In the genomic region with DNA sequence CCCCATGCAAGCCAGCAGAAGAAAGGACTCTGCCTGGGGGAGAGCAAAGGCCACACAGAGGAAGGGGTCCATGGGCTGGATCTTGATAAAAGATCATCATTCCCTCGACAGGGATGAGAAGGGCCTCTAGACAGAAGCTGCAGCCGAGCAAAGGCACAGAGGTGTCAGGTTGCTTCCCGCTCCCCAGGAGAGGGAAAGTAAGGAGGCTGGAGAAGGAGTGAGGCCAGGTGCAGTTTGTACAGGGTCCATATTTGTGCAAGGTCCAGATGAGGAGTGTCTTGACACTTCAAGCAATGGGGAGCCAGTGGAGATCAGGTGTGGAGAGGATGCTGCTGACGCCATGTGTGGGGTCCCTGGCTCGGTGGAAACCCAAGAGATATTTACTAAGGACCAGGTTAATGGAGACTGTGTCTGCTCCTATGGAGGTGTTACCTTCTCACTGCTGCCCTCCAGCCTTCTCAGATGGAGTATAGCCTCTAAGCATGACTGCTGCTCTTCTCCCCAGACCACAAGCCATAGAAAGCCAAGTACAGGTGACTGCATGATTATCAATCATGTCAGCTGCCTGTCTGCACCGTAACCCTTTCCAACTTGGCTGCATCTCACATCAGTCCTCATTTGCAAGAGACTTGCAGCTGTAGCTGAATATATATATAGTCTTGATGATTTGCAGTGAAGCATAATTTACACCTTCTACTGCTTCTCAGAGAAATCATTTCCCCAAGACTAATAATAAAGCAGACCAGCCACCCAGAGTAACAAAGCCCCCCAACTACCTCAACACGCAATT, we compare ENCODE assay signal across 2 cellular contexts.
TF ChIP-seq lines count a peak whose summit lies in the region.

No MANE protein-coding gene starts in this region.

TF ChIP-seq in IMR-90, 13 proteins besides CTCF, POLR2A, EP300 and RAD21:
- TF ChIP-seq BHLHE40 (IDR thresholded peaks at IDR 0.05; ENCODE audit: low read depth, low read length) (no peak), USF2 (IDR thresholded peaks at IDR 0.05; ENCODE audit: low read depth, low read length) (no peak), RFX5 (IDR thresholded peaks at IDR 0.05; ENCODE audit: low read depth, low read length) (no peak), CHD1 (IDR thresholded peaks at IDR 0.05; ENCODE audit: low read depth, low read length) (no peak), RCOR1 (IDR thresholded peaks at IDR 0.05; ENCODE audit: insufficient replicate concordance, low read length) (no peak), FOS (IDR thresholded peaks at IDR 0.05; ENCODE audit: low read depth, low read length) (no peak), ELK1 (IDR thresholded peaks at IDR 0.05; ENCODE audit: borderline replicate concordance, low read depth, low read length) (no peak), MAZ (IDR thresholded peaks at IDR 0.05; ENCODE audit: borderline replicate concordance, low read depth, low read length) (no peak)

TF ChIP-seq in SK-N-SH, 30 proteins besides CTCF, POLR2A, EP300 and RAD21:
- TF ChIP-seq NRF1 (IDR thresholded peaks at IDR 0.05; ENCODE audit: low read depth, low read length): no peak
- no peak for TF ChIP-seq FOSL2 (IDR thresholded peaks at IDR 0.05; ENCODE audit: borderline replicate concordance, low read depth)
- no peak for TF ChIP-seq SIN3A (IDR thresholded peaks at IDR 0.05; ENCODE audit: borderline replicate concordance, low read depth, low read length)
- TF ChIP-seq, protein P1, sequence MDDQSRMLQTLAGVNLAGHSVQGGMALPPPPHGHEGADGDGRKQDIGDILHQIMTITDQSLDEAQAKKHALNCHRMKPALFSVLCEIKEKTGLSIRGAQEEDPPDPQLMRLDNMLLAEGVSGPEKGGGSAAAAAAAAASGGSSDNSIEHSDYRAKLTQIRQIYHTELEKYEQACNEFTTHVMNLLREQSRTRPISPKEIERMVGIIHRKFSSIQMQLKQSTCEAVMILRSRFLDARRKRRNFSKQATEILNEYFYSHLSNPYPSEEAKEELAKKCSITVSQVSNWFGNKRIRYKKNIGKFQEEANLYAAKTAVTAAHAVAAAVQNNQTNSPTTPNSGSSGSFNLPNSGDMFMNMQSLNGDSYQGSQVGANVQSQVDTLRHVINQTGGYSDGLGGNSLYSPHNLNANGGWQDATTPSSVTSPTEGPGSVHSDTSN (IDR thresholded peaks at IDR 0.05): no peak
- TF ChIP-seq ELF1 (IDR thresholded peaks at IDR 0.05): no peak
- TF ChIP-seq MAX (IDR thresholded peaks at IDR 0.05; ENCODE audit: low read depth): no peak
- no peak for TF ChIP-seq MXI1 (IDR thresholded peaks at IDR 0.05; ENCODE audit: low read depth, low read length)
- TF ChIP-seq YY1 (IDR thresholded peaks at IDR 0.05; ENCODE audit: low read depth): no peak
- TF ChIP-seq SMC3 (IDR thresholded peaks at IDR 0.05; ENCODE audit: low read depth, low read length): no peak
- TF ChIP-seq NFIC (IDR thresholded peaks at IDR 0.05; ENCODE audit: borderline replicate concordance): no peak
- TF ChIP-seq, protein P2, sequence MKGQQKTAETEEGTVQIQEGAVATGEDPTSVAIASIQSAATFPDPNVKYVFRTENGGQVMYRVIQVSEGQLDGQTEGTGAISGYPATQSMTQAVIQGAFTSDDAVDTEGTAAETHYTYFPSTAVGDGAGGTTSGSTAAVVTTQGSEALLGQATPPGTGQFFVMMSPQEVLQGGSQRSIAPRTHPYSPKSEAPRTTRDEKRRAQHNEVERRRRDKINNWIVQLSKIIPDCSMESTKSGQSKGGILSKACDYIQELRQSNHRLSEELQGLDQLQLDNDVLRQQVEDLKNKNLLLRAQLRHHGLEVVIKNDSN (IDR thresholded peaks at IDR 0.05; ENCODE audit: borderline replicate concordance, low read depth): no peak
- TF ChIP-seq RCOR1 (IDR thresholded peaks at IDR 0.05; ENCODE audit: low read length): no peak
- TF ChIP-seq MEF2A (IDR thresholded peaks at IDR 0.05; ENCODE audit: borderline replicate concordance, low read depth): no peak
- TF ChIP-seq FOXM1 (IDR thresholded peaks at IDR 0.05; ENCODE audit: low read depth): no peak
- TF ChIP-seq TAF1 (IDR thresholded peaks at IDR 0.05; ENCODE audit: borderline replicate concordance, low read depth, low read length): no peak
- TF ChIP-seq, protein P3, sequence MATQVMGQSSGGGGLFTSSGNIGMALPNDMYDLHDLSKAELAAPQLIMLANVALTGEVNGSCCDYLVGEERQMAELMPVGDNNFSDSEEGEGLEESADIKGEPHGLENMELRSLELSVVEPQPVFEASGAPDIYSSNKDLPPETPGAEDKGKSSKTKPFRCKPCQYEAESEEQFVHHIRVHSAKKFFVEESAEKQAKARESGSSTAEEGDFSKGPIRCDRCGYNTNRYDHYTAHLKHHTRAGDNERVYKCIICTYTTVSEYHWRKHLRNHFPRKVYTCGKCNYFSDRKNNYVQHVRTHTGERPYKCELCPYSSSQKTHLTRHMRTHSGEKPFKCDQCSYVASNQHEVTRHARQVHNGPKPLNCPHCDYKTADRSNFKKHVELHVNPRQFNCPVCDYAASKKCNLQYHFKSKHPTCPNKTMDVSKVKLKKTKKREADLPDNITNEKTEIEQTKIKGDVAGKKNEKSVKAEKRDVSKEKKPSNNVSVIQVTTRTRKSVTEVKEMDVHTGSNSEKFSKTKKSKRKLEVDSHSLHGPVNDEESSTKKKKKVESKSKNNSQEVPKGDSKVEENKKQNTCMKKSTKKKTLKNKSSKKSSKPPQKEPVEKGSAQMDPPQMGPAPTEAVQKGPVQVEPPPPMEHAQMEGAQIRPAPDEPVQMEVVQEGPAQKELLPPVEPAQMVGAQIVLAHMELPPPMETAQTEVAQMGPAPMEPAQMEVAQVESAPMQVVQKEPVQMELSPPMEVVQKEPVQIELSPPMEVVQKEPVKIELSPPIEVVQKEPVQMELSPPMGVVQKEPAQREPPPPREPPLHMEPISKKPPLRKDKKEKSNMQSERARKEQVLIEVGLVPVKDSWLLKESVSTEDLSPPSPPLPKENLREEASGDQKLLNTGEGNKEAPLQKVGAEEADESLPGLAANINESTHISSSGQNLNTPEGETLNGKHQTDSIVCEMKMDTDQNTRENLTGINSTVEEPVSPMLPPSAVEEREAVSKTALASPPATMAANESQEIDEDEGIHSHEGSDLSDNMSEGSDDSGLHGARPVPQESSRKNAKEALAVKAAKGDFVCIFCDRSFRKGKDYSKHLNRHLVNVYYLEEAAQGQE (IDR thresholded peaks at IDR 0.05; ENCODE audit: low read depth, low read length): no peak
- TF ChIP-seq CHD2 (IDR thresholded peaks at IDR 0.05; ENCODE audit: low read length, partially characterized antibody): no peak
- TF ChIP-seq USF2 (IDR thresholded peaks at IDR 0.05; ENCODE audit: borderline replicate concordance, low read depth, low read length): no peak
- TF ChIP-seq TEAD4 (IDR thresholded peaks at IDR 0.05; ENCODE audit: borderline replicate concordance, insufficient read depth): no peak
TF ChIP-seq in SK-N-SH: peak in this region for 0.
